In genomic region chr1:35564037-35564883, GRCh38 we compare ENCODE assay signal across 8 cellular contexts. TPM values are rescaled to one million over a fixed set of nuclear protein-coding genes. Genes with fewer than 3 reads are reported as not detected.
DNase-seq lines count a peak whose midpoint lies in the region; ATAC-seq and TF ChIP-seq lines count a peak whose summit lies in the region.

No MANE protein-coding gene starts in this region.

- H3F3A ChIP-seq in DOHH2 (ENCODE audit: control insufficient read depth, insufficient read depth) (no peaks in the 10 kb centered on the region), PC-3 (ENCODE audit: low read length, unreplicated experiment) (no peaks in the 10 kb centered on the region)

- no peak overlapping the region for H3K4me2 ChIP-seq in DOHH2 (ENCODE audit: low read length)
- no peak overlapping the region for H3K4me2 ChIP-seq in PC-3 (ENCODE audit: low read length)

- BruUV-seq in PC-3 (replicated peaks; lab: Mats Ljungman, UMichigan), result no TSS peak

- H3K9me2 ChIP-seq in DOHH2 (replicated peaks; ENCODE audit: control insufficient read depth, low read length), result no peaks in the 10 kb centered on the region
- H3K9me2 ChIP-seq in PC-3 (replicated peaks; ENCODE audit: low read length), result no peaks in the 10 kb centered on the region

- no peak overlapping the region for H3K27ac Mint-ChIP-seq in nephron
- H3K27ac Mint-ChIP-seq in stimulated activated naive CD8-positive, alpha-beta T cell treated with anti-CD3 and anti-CD28 coated beads, Interleukin-15, Interleukin-2, amounts not matched to agents 100 ng/mL and 50 ng/mL, for 24 hours, result peak overlapping the region; percentile 74

- peaks cover 31% of the 10 kb centered on the region for H3K4me1 Mint-ChIP-seq in nephron
- H3K4me1 Mint-ChIP-seq in stimulated activated naive CD8-positive, alpha-beta T cell treated with anti-CD3 and anti-CD28 coated beads, Interleukin-15, Interleukin-2, amounts not matched to agents 100 ng/mL and 50 ng/mL, for 24 hours (ENCODE audit: low read depth), result peaks cover 15% of the 10 kb centered on the region

- H3K36me3 ChIP-seq in DOHH2 (ENCODE audit: control insufficient read depth, low read length) (peaks cover 14% of the 10 kb centered on the region), PC-3 (ENCODE audit: low read depth, low read length) (peaks cover 5% of the 10 kb centered on the region; the same call in 1 of the 2 replicates), esophagus squamous epithelium (peaks cover 0 to 50% (median 0%) of the 10 kb centered on the region in 3 donors)

- H3K36me3 Mint-ChIP-seq in nephron (ENCODE audit: low read depth), result peaks cover 17% of the 10 kb centered on the region
- H3K36me3 Mint-ChIP-seq in stimulated activated naive CD8-positive, alpha-beta T cell treated with anti-CD3 and anti-CD28 coated beads, Interleukin-15, Interleukin-2, amounts not matched to agents 100 ng/mL and 50 ng/mL, for 24 hours (ENCODE audit: low read depth), result peaks cover 13% of the 10 kb centered on the region

- no peaks in the 10 kb centered on the region for H3K9me3 Mint-ChIP-seq in nephron
- H3K9me3 Mint-ChIP-seq in stimulated activated naive CD8-positive, alpha-beta T cell treated with anti-CD3 and anti-CD28 coated beads, Interleukin-15, Interleukin-2, amounts not matched to agents 100 ng/mL and 50 ng/mL, for 24 hours, result no peaks in the 10 kb centered on the region

- peaks cover 12% of the 10 kb centered on the region for H3K27me3 Mint-ChIP-seq in nephron (ENCODE audit: low read depth)
- H3K27me3 Mint-ChIP-seq in stimulated activated naive CD8-positive, alpha-beta T cell treated with anti-CD3 and anti-CD28 coated beads, Interleukin-15, Interleukin-2, amounts not matched to agents 100 ng/mL and 50 ng/mL, for 24 hours, result no peaks in the 10 kb centered on the region

- 54 to 63% methylated on average over 6 to 9 of the region's 9 CpGs for WGBS in esophagus squamous epithelium, 2 donors

- H3K79me2 ChIP-seq in DOHH2 (ENCODE audit: control insufficient read depth, low read length), result no peaks in the 10 kb centered on the region
- H3K79me2 ChIP-seq in PC-3 (ENCODE audit: low read length), result peaks cover 3% of the 10 kb centered on the region; the same call in 1 of the 2 replicates

- TF ChIP-seq POLR2A in esophagus squamous epithelium (IDR thresholded peaks at IDR 0.05), result no peak

- H3K4me3 ChIP-seq in DOHH2 (ENCODE audit: low read length) (no peak overlapping the region), PC-3 (ENCODE audit: low read length) (no peak overlapping the region), esophagus squamous epithelium (no peak overlapping the region)

- peaks cover 6% of the 10 kb centered on the region; the same call in 1 of the 2 replicates for H4K20me1 ChIP-seq in DOHH2 (ENCODE audit: control insufficient read depth, insufficient read depth, low read depth, low read length)
- H4K20me1 ChIP-seq in PC-3 (ENCODE audit: low read length), result no peaks in the 10 kb centered on the region

- H2AFZ ChIP-seq in PC-3 (ENCODE audit: low read length), result no peak overlapping the region

- ATAC-seq in PC-3 (peak; percentile 62), HG03432 (IDR thresholded peaks at IDR 0.05; ENCODE audit: unreplicated experiment) (no peak)

- intact Hi-C loops in PC-3 (cut with micrococcal nuclease) (loop anchor here (1.0 kb wide), 1 partner anchor 113 kb away; no protein-coding TSS in a partner anchor), esophagus squamous epithelium (cut with DNase I) (loop anchor here (5.0 to 10.0 kb wide), 2 partner anchors 71 to 112 kb away; no protein-coding TSS in a partner anchor)

- POLR2A ChIA-PET in PC-3 (lab: Charles Lee; ENCODE audit: unreplicated experiment), result interaction anchor here (0.6 to 0.7 kb wide), 2 partner anchors 115 to 809 kb away, joined by 5 to 6 read pairs; partner anchors contain the start of gene GJB5

- H3K9ac ChIP-seq in PC-3 (ENCODE audit: low read length), result no peak overlapping the region

- H3K27ac ChIP-seq in DOHH2 (ENCODE audit: low read depth, low read length), result no peak overlapping the region
- H3K27ac ChIP-seq in PC-3 (ENCODE audit: low read length), result no peak overlapping the region
- H3K27ac ChIP-seq in esophagus squamous epithelium, result no peak overlapping the region

- no peaks in the 10 kb centered on the region for H3K27me3 ChIP-seq in DOHH2 (ENCODE audit: control insufficient read depth, low read length)
- no peaks in the 10 kb centered on the region for H3K27me3 ChIP-seq in PC-3 (ENCODE audit: low read length)
- H3K27me3 ChIP-seq in esophagus squamous epithelium, result peaks cover 0 to 12% (median 0%) of the 10 kb centered on the region in 4 donors

- H3K4me3 Mint-ChIP-seq in nephron, result no peak overlapping the region
- no peak overlapping the region for H3K4me3 Mint-ChIP-seq in stimulated activated naive CD8-positive, alpha-beta T cell treated with anti-CD3 and anti-CD28 coated beads, Interleukin-15, Interleukin-2, amounts not matched to agents 100 ng/mL and 50 ng/mL, for 24 hours

- peak; percentile 90 for TF ChIP-seq CTCF in DOHH2 (IDR thresholded peaks at IDR 0.05; ENCODE audit: low read depth, low read length, poor library complexity, severe bottlenecking)
- TF ChIP-seq CTCF in PC-3 (conservative IDR thresholded peaks at IDR 0.05; ENCODE audit: low read depth, low read length), result peak; percentile 83
- peak; percentile 64 to 80 (median 72) for TF ChIP-seq CTCF in esophagus squamous epithelium (IDR thresholded peaks at IDR 0.05)
- peak; percentile 59 to 67 (median 63) for TF ChIP-seq CTCF in nephron (IDR thresholded peaks at IDR 0.05; ENCODE audit: unreplicated experiment in 3 of 3)

- CTCF ChIA-PET in PC-3 (lab: Charles Lee), result interaction anchor here (0.6 to 1.1 kb wide), 7 partner anchors 8 to 222 kb away, joined by 3 to 16 read pairs (median 4); partner anchors contain the start of gene TFAP2E

- H3K9me3 ChIP-seq in DOHH2 (ENCODE audit: control insufficient read depth, insufficient read depth, low read length) (no peaks in the 10 kb centered on the region), PC-3 (ENCODE audit: low read length) (no peaks in the 10 kb centered on the region), esophagus squamous epithelium (no peaks in the 10 kb centered on the region)

- DNase-seq in HuH-7.5 (ENCODE audit: low spot score), result peak; percentile 93
- peak; percentile 81 for DNase-seq in PC-3
- DNase-seq in activated T-cell treated with anti-CD3 and anti-CD28 coated beads for 24 hours (ENCODE audit: low read depth), result peak; percentile 69
- DNase-seq in esophagus squamous epithelium (lab: John Stamatoyannopoulos, UW), result no peak

- H3K4me1 ChIP-seq in DOHH2 (ENCODE audit: control insufficient read depth, low read length) (no peaks in the 10 kb centered on the region), PC-3 (ENCODE audit: insufficient read depth, low read length) (peaks cover 7% of the 10 kb centered on the region), esophagus squamous epithelium (peaks cover 7 to 42% (median 12%) of the 10 kb centered on the region in 3 donors)

RNA-seq across cellular contexts. Expression of gene NCDN, which starts 6.7 kb away (rescaled TPM):
- 25.2 and 30.2 TPM in 2 replicates for total RNA-seq in PC-3 (2014; rRNA removed)
- 10 to 100 TPM; 10.1 to 13.7 (median 12.1) TPM for total RNA-seq in esophagus squamous epithelium

RNA-seq across cellular contexts. Expression of gene KIAA0319L, which starts 7.1 kb away (rescaled TPM):
- 20.9 and 26.7 TPM in 2 replicates for total RNA-seq in PC-3 (2014; rRNA removed)
- total RNA-seq in esophagus squamous epithelium, result 10 to 100 TPM; 24.8 to 53.4 (median 28.4) TPM

RNA-seq across cellular contexts. Expression of gene TFAP2E, which starts 8.9 kb away (rescaled TPM):
- total RNA-seq in PC-3 (2014; rRNA removed), result 0.26 and 1.4 TPM in 2 replicates
- total RNA-seq in esophagus squamous epithelium, result 1 to 10 TPM in 1 of 4 donors, under 1 TPM in 2, not detected in 1; 0.26 to 1.1 (median 0.38) TPM
